ENCODE assay signal across 22 cellular contexts in genomic region chr3:128404276-128405062, GRCh38.
DNase-seq lines count a peak whose midpoint lies in the region; ATAC-seq and TF ChIP-seq lines count a peak whose summit lies in the region.
"Had no signal": no experiment of that assay in that cellular context is flagged by ENCODE, and none has a peak within 500 bp of the region (broad histone marks: within the 10 kb centered on the region; RNA-seq: fewer than 3 reads in every experiment).

No MANE protein-coding gene starts in this region.

- no peak for TF ChIP-seq CTCF in left lung (IDR thresholded peaks at IDR 0.05)

- no peaks in the 10 kb centered on the region for H3K27me3 ChIP-seq in left lung
- H3K27me3 ChIP-seq: gastrocnemius medialis, spleen, upper lobe of right lung had no signal

- no peaks in the 10 kb centered on the region for H3K4me1 ChIP-seq in left lung
- H3K4me1 ChIP-seq: Caco-2, upper lobe of right lung had no signal

- no peaks in the 10 kb centered on the region for H3K9me3 ChIP-seq in left lung
- H3K9me3 ChIP-seq: Caco-2, gastrocnemius medialis, spleen, upper lobe of right lung had no signal

- DNase-seq in Right ventricle myocardium superior = no peak
- no peak for DNase-seq in cardiac septum (ENCODE audit: low spot score)
- peak; percentile 59 for DNase-seq in NCI-H2196 treated with DMSO at 0.1 percent for 48 hours (lab: John Stamatoyannopoulos, UW; ENCODE audit: unreplicated experiment)
- DNase-seq in cerebellar cortex (ENCODE audit: low spot score) = peak; percentile 57
- DNase-seq in NCI-H1105 (lab: John Stamatoyannopoulos, UW) = no peak
- no peak for DNase-seq in left lung
- DNase-seq: activated CD4-positive, alpha-beta T cell treated with anti-CD3 and anti-CD28 coated beads, Interleukin-2, amount 10 ng/mL, durations not matched to agents 7 days and 5 days; activated naive CD4-positive, alpha-beta T cell; activated T-cell treated with anti-CD3 and anti-CD28 coated beads, Interleukin-2, amount 50 U/mL, for 48 hours; Caco-2; dermis blood vessel endothelial cell; gastrocnemius medialis; natural killer cell; NCI-H187; RPMI8226; spleen; stimulated activated CD4-positive, alpha-beta T cell treated with anti-CD3 and anti-CD28 coated beads, Interleukin-2, amount 100 ng/mL, for 48 hours; upper lobe of right lung had no signal

- no peak overlapping the region for H3K4me3 ChIP-seq in left lung
- H3K4me3 ChIP-seq: gastrocnemius medialis, spleen, upper lobe of right lung had no signal

- ATAC-seq in Right ventricle myocardium superior (ENCODE audit: poor library complexity) (peak; percentile 5), HG03378 (IDR thresholded peaks at IDR 0.05; ENCODE audit: unreplicated experiment) (no peak), left lung (no peak), GM21360 (IDR thresholded peaks at IDR 0.05; ENCODE audit: unreplicated experiment) (no peak)
- ATAC-seq: gastrocnemius medialis; natural killer cell; stimulated activated effector memory CD8-positive, alpha-beta T cell treated with anti-CD3 and anti-CD28 coated beads, Interleukin-12 subunit alpha, Interleukin-12 subunit beta, amount 100 ng/mL, for 72 hours; upper lobe of right lung had no signal

- no peaks in the 10 kb centered on the region for H3K36me3 ChIP-seq in left lung
- H3K36me3 ChIP-seq: gastrocnemius medialis, upper lobe of right lung had no signal

- intact Hi-C loops in Right ventricle myocardium superior (cut with DNase I) (no loop called here), cardiac septum (cut with DNase I) (no loop called here), left lung (cut with DNase I) (no loop called here)

- no peak overlapping the region for H3K27ac ChIP-seq in left lung
- H3K27ac ChIP-seq: gastrocnemius medialis, KMS-11, spleen, upper lobe of right lung had no signal

Comparison
In these comparisons a context has a peak if more than half of its experiments do, and no peak if none do; other contexts are left out.
1. DNase-seq: peak in NCI-H2196 treated with DMSO at 0.1 percent for 48 hours (single experiment) and cerebellar cortex (single experiment); none in Right ventricle myocardium superior (single experiment), cardiac septum (single experiment), NCI-H1105 (single experiment) and left lung (0 of 2).